In the genomic region with DNA sequence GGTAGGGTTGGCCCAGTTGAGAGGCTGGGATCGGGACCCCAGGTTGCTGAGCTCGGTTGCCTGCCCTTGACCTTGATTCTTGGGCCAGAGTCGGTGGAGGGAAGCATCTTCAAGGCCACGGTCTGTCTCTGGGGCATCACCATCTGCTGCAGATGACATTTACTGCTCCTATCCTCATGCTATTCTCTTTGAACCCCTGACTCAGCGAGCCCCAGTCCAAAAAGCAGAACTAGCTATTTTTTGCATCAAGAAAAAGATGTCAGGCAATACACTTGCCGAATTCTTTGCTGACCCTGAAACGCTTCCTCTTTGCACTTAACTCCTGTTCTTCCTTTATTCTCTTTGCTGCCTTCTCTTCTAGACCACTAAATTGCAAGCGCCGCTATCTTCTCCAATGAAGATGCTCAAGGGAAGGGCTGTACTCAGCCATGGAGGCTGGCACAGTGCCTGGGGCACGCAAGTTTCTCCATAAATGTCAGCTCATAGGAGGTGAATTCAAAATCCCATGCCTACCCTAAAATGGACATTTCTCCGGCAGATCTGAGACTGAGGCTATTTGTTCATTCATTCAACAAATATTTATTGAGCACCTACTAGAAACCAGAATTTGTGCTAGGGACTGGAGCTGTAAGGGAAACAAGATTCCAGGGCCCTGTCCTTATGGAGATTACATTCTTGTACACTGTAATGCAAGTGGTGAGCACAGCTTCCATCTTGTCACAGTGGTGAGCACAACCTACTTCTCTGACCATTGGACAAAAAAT, we compare ENCODE assay signal across 11 cellular contexts. TPM values are rescaled to one million over a fixed set of nuclear protein-coding genes. Genes with fewer than 3 reads are reported as not detected.
DNase-seq lines count a peak whose midpoint lies in the region; ATAC-seq and TF ChIP-seq lines count a peak whose summit lies in the region.
"Had no signal": no experiment of that assay in that cellular context is flagged by ENCODE, and none has a peak within 500 bp of the region (broad histone marks: within the 10 kb centered on the region; RNA-seq: fewer than 3 reads in every experiment).

No MANE protein-coding gene starts in this region.

- H2AFZ ChIP-seq in Karpas-422 (ENCODE audit: low read length), result peak overlapping the region; percentile 54; the same call in 1 of the 2 replicates

- H3K9ac ChIP-seq in Karpas-422 (ENCODE audit: low read length), result 0 out of 2 replicates have a peak overlapping the region, but pooled peaks have one; percentile 14
- H3K9ac ChIP-seq: KMS-11 had no signal

- no peaks in the 10 kb centered on the region for H4K20me1 ChIP-seq in Karpas-422 (ENCODE audit: insufficient read depth, low read depth, low read length)

- WGBS in adipose tissue, 3 donors, result 36 to 57% (median 38%) methylated on average over 11 of the region's 11 CpGs
- 29% methylated on average over 11 of the region's 11 CpGs for WGBS in thymus

- H3K27ac ChIP-seq in Karpas-422 (ENCODE audit: low read length), result peak overlapping the region; percentile 27
- peak overlapping the region; percentile 30 for H3K27ac ChIP-seq in adipose tissue (ENCODE audit: low read depth, low read length)
- H3K27ac ChIP-seq in lower lobe of right lung, result peak overlapping the region; percentile 82
- peak overlapping the region; percentile 68 for H3K27ac ChIP-seq in thymus (ENCODE audit: low read depth)
- no peak overlapping the region for H3K27ac ChIP-seq in foreskin keratinocyte
- H3K27ac ChIP-seq: KMS-11 had no signal

- H3K27me3 ChIP-seq in Karpas-422 (ENCODE audit: low read length) (no peaks in the 10 kb centered on the region), lower lobe of right lung (ENCODE audit: low read depth) (no peaks in the 10 kb centered on the region), thymus (ENCODE audit: control insufficient read depth, insufficient read depth) (no peaks in the 10 kb centered on the region), foreskin keratinocyte (peaks cover 24% of the 10 kb centered on the region)

- peak overlapping the region; percentile 38 for H3K4me2 ChIP-seq in Karpas-422 (ENCODE audit: low read depth, low read length, poor library complexity, severe bottlenecking)
- H3K4me2 ChIP-seq: KMS-11 had no signal

- intact Hi-C loops in lower lobe of right lung (cut with DNase I), result no loop called here

- H3K9me3 ChIP-seq in Karpas-422 (ENCODE audit: low read length) (no peaks in the 10 kb centered on the region), lower lobe of right lung (no peaks in the 10 kb centered on the region), thymus (ENCODE audit: control insufficient read depth) (no peaks in the 10 kb centered on the region)

- ATAC-seq in lower lobe of right lung (peak; percentile 46 to 68), foreskin keratinocyte (no peak), GM21423 (IDR thresholded peaks at IDR 0.05; ENCODE audit: unreplicated experiment) (no peak)
- ATAC-seq: HCT116 had no signal

- no peaks in the 10 kb centered on the region for H3K9me2 ChIP-seq in Karpas-422 (replicated peaks; ENCODE audit: insufficient read depth, low read length)

- TF ChIP-seq CTCF in lower lobe of right lung (IDR thresholded peaks at IDR 0.05) (no peak), foreskin keratinocyte (conservative IDR thresholded peaks at IDR 0.05) (no peak)

- H3K36me3 ChIP-seq in Karpas-422 (ENCODE audit: insufficient read depth, low read length), result no peaks in the 10 kb centered on the region
- H3K36me3 ChIP-seq in lower lobe of right lung, result no peaks in the 10 kb centered on the region
- no peaks in the 10 kb centered on the region for H3K36me3 ChIP-seq in thymus (ENCODE audit: control insufficient read depth, insufficient read depth)

- H3K4me1 ChIP-seq in Karpas-422 (ENCODE audit: low read length) (peaks cover 18% of the 10 kb centered on the region), lower lobe of right lung (peaks cover 40% of the 10 kb centered on the region), thymus (ENCODE audit: control insufficient read depth, insufficient read depth, low read length) (peaks cover 3% of the 10 kb centered on the region), foreskin keratinocyte (no peaks in the 10 kb centered on the region)

- H3K4me3 ChIP-seq in Karpas-422 (ENCODE audit: low read length) (peak overlapping the region; percentile 16; the same call in 1 of the 2 replicates), lower lobe of right lung (no peak overlapping the region), thymus (ENCODE audit: low read length) (no peak overlapping the region)

- H3K79me2 ChIP-seq in Karpas-422 (ENCODE audit: low read length), result no peaks in the 10 kb centered on the region

- DNase-seq in Karpas-422 (peak; percentile 85), lower lobe of right lung (peak; percentile 51), foreskin keratinocyte (no peak), ureter (ENCODE audit: low spot score) (no peak), NCI-H1092 treated with DMSO at 0.1 percent for 48 hours (lab: John Stamatoyannopoulos, UW) (no peak)
- DNase-seq: cortex of kidney had no signal

RNA-seq across cellular contexts. Expression of gene CAPZB, which starts 20.5 kb away (rescaled TPM):
- 55.5 and 72.9 TPM in 2 replicates for total RNA-seq in Karpas-422 (2014; rRNA removed; shearing (Covaris generic); ENCODE audit: low replicate concordance)
- 100 to 1,000 TPM in 2 of 3 donors, 10 to 100 TPM in 1; 69.7 to 265 (median 214) TPM for polyA plus RNA-seq in adipose tissue
- total RNA-seq in lower lobe of right lung, result 236 TPM
- polyA plus RNA-seq in thymus, result 255 TPM
- total RNA-seq in foreskin keratinocyte, result 181 and 196 TPM in 2 replicates
- 285 and 303 TPM in 2 replicates for polyA plus RNA-seq in foreskin keratinocyte
- 284 TPM for total RNA-seq in ureter

Comparison
In these comparisons a context has a peak if more than half of its experiments do, and no peak if none do; other contexts are left out.
1. DNase-seq: peak in Karpas-422 (single experiment) and lower lobe of right lung (single experiment); none in foreskin keratinocyte (0 of 2), ureter (single experiment) and NCI-H1092 treated with DMSO at 0.1 percent for 48 hours (single experiment).
2. ATAC-seq: peak in lower lobe of right lung (2 of 2); none in foreskin keratinocyte (single experiment) and GM21423 (single experiment).